1 cellular context compared by ENCODE assay signal in the genomic region with DNA sequence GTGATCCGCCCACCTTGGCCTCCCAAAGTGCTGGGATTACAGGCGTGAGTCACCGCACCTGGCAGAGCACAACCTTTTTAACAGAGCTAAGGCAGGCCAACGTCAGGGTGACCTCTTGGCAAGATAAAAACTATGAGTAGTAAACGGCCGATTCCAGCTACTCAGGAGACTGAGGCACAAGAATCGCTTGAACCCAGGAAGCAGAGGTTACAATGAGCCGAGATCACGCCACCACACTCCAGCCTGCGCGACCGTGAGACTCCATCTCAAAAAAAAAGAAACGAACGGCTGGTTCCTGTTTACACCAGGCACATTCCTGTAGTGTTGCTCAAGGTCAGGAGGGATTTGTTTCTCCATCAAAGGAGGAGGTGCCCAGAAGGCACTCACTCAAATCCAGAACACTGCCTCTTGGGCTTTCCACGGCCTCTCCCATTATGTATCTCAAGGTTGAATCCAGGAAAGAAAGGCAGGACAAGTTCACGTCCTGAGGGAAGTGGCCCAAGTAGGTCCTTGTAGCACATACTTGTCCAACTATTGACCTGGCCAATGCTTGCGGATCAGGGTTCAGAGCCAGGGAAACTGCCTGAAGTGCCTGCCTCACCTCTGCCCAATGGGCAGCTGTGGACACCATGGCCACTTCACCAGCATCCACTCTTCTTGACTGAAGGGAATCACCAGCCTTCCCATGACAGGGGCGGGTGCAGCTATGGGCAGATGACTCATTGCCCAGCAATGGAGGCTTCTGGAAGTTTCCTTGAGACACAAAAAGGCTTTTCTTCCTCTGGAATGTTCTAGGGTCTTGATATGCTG.
A peak's percentile ranks its signal among the peaks of the same experiment; 100 is the strongest.
TF ChIP-seq lines count a peak whose summit lies in the region.

No MANE protein-coding gene starts in this region.

TF ChIP-seq in endothelial cell of umbilical vein, 7 proteins besides CTCF, POLR2A, EP300 and RAD21:
- TF ChIP-seq POLR2AphosphoS5 (IDR thresholded peaks at IDR 0.05; ENCODE audit: insufficient read depth, low read depth, low read length) = no peak
- peak; percentile 32 for TF ChIP-seq JUN (IDR thresholded peaks at IDR 0.05; ENCODE audit: borderline replicate concordance, insufficient read depth, insufficient read length, low read depth)
- TF ChIP-seq FOS (IDR thresholded peaks at IDR 0.05; ENCODE audit: borderline replicate concordance, insufficient read depth, low read length) = peak; percentile 30
